ENCODE assay signal across 8 cellular contexts in genomic region chr2:149534674-149535073, GRCh38.
"Had no signal": no experiment of that assay in that cellular context is flagged by ENCODE, and none has a peak within 500 bp of the region (broad histone marks: within the 10 kb centered on the region; RNA-seq: fewer than 3 reads in every experiment).

No MANE protein-coding gene starts in this region.

- H3K4me3 ChIP-seq: GM23338 had no signal

- H3K27me3 Mint-ChIP-seq: IgD-negative memory B cell had no signal

- H3K4me1 Mint-ChIP-seq: GM23338, H9 had no signal

- H2AFZ ChIP-seq: GM23338 had no signal

- DNase-seq: H9, HCEC 1CT, KG1 had no signal

- FAIRE-seq: H1, H54, HTR-8/SVneo had no signal

- H3K9me3 Mint-ChIP-seq: GM23338, H9, IgD-negative memory B cell had no signal

- H3K4me2 ChIP-seq: GM23338 had no signal

- ATAC-seq: GM23338 had no signal

- H3K27ac Mint-ChIP-seq: GM23338, H9, IgD-negative memory B cell had no signal

- H3K4me3 Mint-ChIP-seq: GM23338, H9, IgD-negative memory B cell had no signal
